23 cellular contexts compared by ENCODE assay signal in the genomic region with DNA sequence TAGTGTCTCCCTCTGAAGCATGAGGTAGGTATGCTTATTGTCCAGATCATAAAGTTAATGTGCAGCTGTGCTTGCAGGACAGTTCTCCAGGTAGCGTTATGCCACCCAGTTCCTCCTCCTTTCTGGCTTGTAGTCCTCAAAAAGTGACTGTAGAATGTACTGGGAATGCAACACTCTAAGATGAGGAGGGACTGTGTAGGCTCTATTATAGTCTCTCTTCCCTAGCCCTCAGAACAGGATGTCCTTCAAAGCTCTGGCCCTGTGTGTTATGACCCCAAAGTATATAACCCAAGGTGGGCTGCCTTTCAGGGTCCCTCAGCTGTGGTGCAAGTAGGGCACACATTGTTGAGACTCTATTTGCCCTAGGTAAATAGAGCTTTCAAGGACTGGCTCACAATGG.
"Had no signal": no experiment of that assay in that cellular context is flagged by ENCODE, and none has a peak within 500 bp of the region (broad histone marks: within the 10 kb centered on the region; RNA-seq: fewer than 3 reads in every experiment).

No MANE protein-coding gene starts in this region.

- FAIRE-seq: astrocyte had no signal

- ATAC-seq: activated T-helper 17 cell treated with anti-CD3 and anti-CD28 coated beads, Interleukin-2, amount 50 U/mL, for 72 hours; T-cell had no signal

- H2AFZ ChIP-seq: PC-9 had no signal

- DNase-seq: activated B cell treated with CpG ODN at 0.5 μM for 24 hours; activated CD4-positive, alpha-beta memory T cell treated with anti-CD3 and anti-CD28 coated beads, Interleukin-2, amount 10 ng/mL, durations not matched to agents 7 days and 5 days; activated CD4-positive, alpha-beta T cell treated with anti-CD3 and anti-CD28 coated beads for 1 hour; activated CD4-positive, alpha-beta T cell treated with anti-CD3 and anti-CD28 coated beads, Interleukin-2, amount 50 U/mL, for 1 hour; activated gamma-delta T cell; activated naive CD4-positive, alpha-beta T cell treated with anti-CD3 and anti-CD28 coated beads for 36 hours; activated T-cell treated with anti-CD3 and anti-CD28 coated beads for 4 hours; activated T-cell treated with anti-CD3 and anti-CD28 coated beads, Interleukin-2, amount 50 U/mL, for 48 hours; amygdala; Karpas-422; MM.1S; NCI-H1105 treated with DMSO at 0.1 percent for 48 hours; NCI-H1436 treated with DMSO at 0.1 percent for 48 hours; NCI-H1930; NCI-H2171 treated with DMSO at 0.1 percent for 48 hours; NCI-H226; PC-9; SHP77 treated with DMSO at 0.1 percent for 48 hours; T-cell; T-helper 2 cell; T1000 had no signal

- H3K4me3 ChIP-seq: PC-9 had no signal
